Comparison of ENCODE assay signal across 17 cellular contexts in the genomic region with DNA sequence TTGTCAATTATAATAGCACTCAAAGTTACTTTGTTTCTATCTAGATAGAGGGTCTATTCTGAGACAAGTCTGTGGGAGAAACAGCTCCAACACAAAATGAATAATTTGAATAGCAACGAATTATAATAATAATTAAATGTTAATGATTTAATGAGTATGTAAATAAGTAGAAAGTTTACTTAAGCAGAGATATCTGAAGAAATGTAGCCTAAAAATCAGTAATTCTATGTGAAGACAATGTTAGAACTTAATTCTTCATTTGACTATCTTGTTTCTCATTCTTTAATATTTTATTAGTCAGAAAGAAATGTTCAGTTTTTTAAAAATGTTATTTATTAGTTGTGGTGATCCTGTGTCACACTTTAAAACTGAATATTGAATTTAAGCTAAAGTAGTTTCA.
DNase-seq lines count a peak whose midpoint lies in the region; ATAC-seq, FAIRE-seq and TF ChIP-seq lines count a peak whose summit lies in the region.
"Had no signal": no experiment of that assay in that cellular context is flagged by ENCODE, and none has a peak within 500 bp of the region (broad histone marks: within the 10 kb centered on the region; RNA-seq: fewer than 3 reads in every experiment).

No MANE protein-coding gene starts in this region.

- H3K4me3 ChIP-seq in cardiac muscle cell = no peak overlapping the region
- peak overlapping the region; percentile 12; the same call in 1 of the 2 replicates for H3K4me3 ChIP-seq in HUES48 (ENCODE audit: low read depth, low read length)
- no peak overlapping the region for H3K4me3 ChIP-seq in small intestine (ENCODE audit: low read depth in 1 of 2, low read length in 2 of 2)

- peak; percentile 86 for FAIRE-seq in small intestine (lab: Jason Lieb, UNC)
- FAIRE-seq: GM12892, H1 had no signal

- H3K4me3 Mint-ChIP-seq in activated T-cell treated with anti-CD3 and anti-CD28 coated beads, Interleukin-2, amount 50 U/mL, for 72 hours = no peak overlapping the region
- H3K4me3 Mint-ChIP-seq: CD4-positive, alpha-beta memory T cell had no signal

- H3K36me3 ChIP-seq in cardiac muscle cell (peaks cover 95% of the 10 kb centered on the region), HUES48 (ENCODE audit: control insufficient read depth, insufficient read depth, low read length) (no peaks in the 10 kb centered on the region), small intestine (ENCODE audit: control insufficient read depth in 2 of 2, insufficient read depth in 2 of 2, low read length in 2 of 2) (no peaks in the 10 kb centered on the region)

- H3K36me3 Mint-ChIP-seq in activated T-cell treated with anti-CD3 and anti-CD28 coated beads, Interleukin-2, amount 50 U/mL, for 72 hours (ENCODE audit: insufficient read depth in 2 of 2) = no peaks in the 10 kb centered on the region

- H3K4me1 Mint-ChIP-seq in activated T-cell treated with anti-CD3 and anti-CD28 coated beads, Interleukin-2, amount 50 U/mL, for 72 hours (ENCODE audit: low read depth) = no peaks in the 10 kb centered on the region
- H3K4me1 Mint-ChIP-seq: CD4-positive, alpha-beta memory T cell had no signal

- DNase-seq in cardiac muscle cell (ENCODE audit: low read depth in 1 of 2, low spot score in 1 of 2) = no peak
- no peak for DNase-seq in left ventricle myocardium superior
- DNase-seq in small intestine = no peak
- DNase-seq in activated T-cell treated with anti-CD3 and anti-CD28 coated beads, Interleukin-2, amount 50 U/mL, for 72 hours = no peak
- DNase-seq: C1 segment of cervical spinal cord; Calu3; CD4-positive, alpha-beta memory T cell; COR-L47; DMS53; DMS79 treated with DMSO at 0.1 percent for 48 hours; H7; HCEC 1CT had no signal

- H3K4me1 ChIP-seq in cardiac muscle cell (ENCODE audit: low read depth) (peaks cover 45% of the 10 kb centered on the region), HUES48 (ENCODE audit: control insufficient read depth, insufficient read depth, low read length) (peaks cover 21% of the 10 kb centered on the region), small intestine (ENCODE audit: control insufficient read depth in 2 of 2, insufficient read depth in 1 of 2, low read depth in 1 of 2, low read length in 1 of 2) (no peaks in the 10 kb centered on the region)

- WGBS in small intestine, 3 donors = 24 to 45% (median 39%) methylated on average over 1 of the region's 1 CpG

- no peak for TF ChIP-seq CTCF in cardiac muscle cell (IDR thresholded peaks at IDR 0.05; ENCODE audit: low read depth, low read length)

- intact Hi-C loops in left ventricle myocardium superior (cut with micrococcal nuclease) = no loop called here

- H3K27ac ChIP-seq in cardiac muscle cell (peak overlapping the region; percentile 92), HUES48 (ENCODE audit: low read depth, low read length) (no peak overlapping the region), small intestine (ENCODE audit: low read depth in 1 of 2, low read length in 1 of 2) (no peak overlapping the region)
- H3K27ac ChIP-seq: 22Rv1 had no signal

- no peaks in the 10 kb centered on the region for H3K27me3 ChIP-seq in cardiac muscle cell
- no peaks in the 10 kb centered on the region for H3K27me3 ChIP-seq in HUES48 (ENCODE audit: control insufficient read depth, insufficient read depth, low read length)
- no peaks in the 10 kb centered on the region for H3K27me3 ChIP-seq in small intestine (ENCODE audit: control insufficient read depth in 2 of 2, insufficient read depth in 2 of 2, low read length in 2 of 2)

- H3K9ac ChIP-seq in HUES48 (ENCODE audit: low read depth, low read length) = no peak overlapping the region

- H3K27ac Mint-ChIP-seq in activated T-cell treated with anti-CD3 and anti-CD28 coated beads, Interleukin-2, amount 50 U/mL, for 72 hours = no peak overlapping the region
- H3K27ac Mint-ChIP-seq: CD4-positive, alpha-beta memory T cell had no signal

- no peaks in the 10 kb centered on the region for H3K9me3 ChIP-seq in cardiac muscle cell (ENCODE audit: low read depth)
- no peaks in the 10 kb centered on the region for H3K9me3 ChIP-seq in HUES48 (ENCODE audit: control insufficient read depth, insufficient read depth, low read length)
- H3K9me3 ChIP-seq in small intestine (ENCODE audit: control insufficient read depth, low read depth) = no peaks in the 10 kb centered on the region

- no peaks in the 10 kb centered on the region for H3K27me3 Mint-ChIP-seq in activated T-cell treated with anti-CD3 and anti-CD28 coated beads, Interleukin-2, amount 50 U/mL, for 72 hours (ENCODE audit: low read depth)
- H3K27me3 Mint-ChIP-seq: CD4-positive, alpha-beta memory T cell had no signal

- no peak for ATAC-seq in left ventricle myocardium superior
- ATAC-seq in HG02571 (IDR thresholded peaks at IDR 0.05; ENCODE audit: unreplicated experiment) = no peak
- ATAC-seq in activated T-cell treated with anti-CD3 and anti-CD28 coated beads, Interleukin-2, amount 50 U/mL, for 72 hours (replicated peaks in 1 of 2) = no peak

- H3K9me3 Mint-ChIP-seq in activated T-cell treated with anti-CD3 and anti-CD28 coated beads, Interleukin-2, amount 50 U/mL, for 72 hours = no peaks in the 10 kb centered on the region
